ENCODE assay signal across 16 cellular contexts in the genomic region with DNA sequence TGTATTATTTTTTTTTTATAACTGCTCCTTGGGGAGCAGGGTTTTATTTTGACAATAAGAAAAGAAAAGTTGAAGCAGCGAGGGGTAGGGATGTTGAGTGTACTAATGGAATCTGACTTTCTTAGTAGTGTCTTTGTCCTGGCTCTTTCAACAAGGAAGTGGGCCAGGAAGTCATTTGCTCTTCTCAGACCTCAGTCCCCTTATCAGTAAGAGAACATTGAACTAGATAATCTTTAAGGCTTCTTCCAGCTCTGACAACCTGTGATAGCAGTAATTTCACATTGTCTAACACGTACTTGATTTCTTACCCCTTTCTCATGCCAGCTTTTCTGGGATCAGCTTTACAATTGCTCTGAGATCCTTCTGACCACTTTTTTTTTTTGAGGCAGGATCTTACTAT. TPM values are rescaled to one million over a fixed set of nuclear protein-coding genes. Genes with fewer than 3 reads are reported as not detected.
"Had no signal": no experiment of that assay in that cellular context is flagged by ENCODE, and none has a peak within 500 bp of the region (broad histone marks: within the 10 kb centered on the region; RNA-seq: fewer than 3 reads in every experiment).

No MANE protein-coding gene starts in this region.

- H3K4me3 ChIP-seq: ascending aorta, cardiac muscle cell, heart right ventricle, ovary, stomach, thoracic aorta had no signal

- H3K9me3 Mint-ChIP-seq: activated T-cell treated with anti-CD3 and anti-CD28 coated beads, Interleukin-2, amount 50 U/mL, for 72 hours; nephron had no signal

- H3K27ac Mint-ChIP-seq: nephron had no signal

- DNase-seq: activated CD4-positive, alpha-beta T cell treated with anti-CD3 and anti-CD28 coated beads, Interleukin-2, amount 50 U/mL, for 1 hour; activated CD4-positive, CD25-positive, alpha-beta regulatory T cell; activated T-cell treated with anti-CD3 and anti-CD28 coated beads, Interleukin-2, amount 50 U/mL, for 72 hours; foreskin melanocyte; heart right ventricle; left ventricle myocardium superior; mesenchymal stem cell; ovary; stimulated activated CD4-positive, alpha-beta T cell treated with anti-CD3 and anti-CD28 coated beads, Interleukin-15, amount 100 ng/mL, for 24 hours; stimulated activated CD4-positive, alpha-beta T cell treated with anti-CD3 and anti-CD28 coated beads, Interleukin-4, amount 100 ng/mL, for 4 hours; stomach; T1000 had no signal

- H3K36me3 ChIP-seq: ovary had no signal

- H3K27ac ChIP-seq: ascending aorta, cardiac muscle cell, heart right ventricle, ovary, thoracic aorta had no signal

- H3K4me3 Mint-ChIP-seq: activated T-cell treated with anti-CD3 and anti-CD28 coated beads, Interleukin-2, amount 50 U/mL, for 72 hours; nephron had no signal

- H3K27me3 ChIP-seq: ascending aorta, cardiac muscle cell, heart right ventricle, ovary, stomach had no signal

- ATAC-seq: activated T-cell treated with anti-CD3 and anti-CD28 coated beads, Interleukin-2, amount 50 U/mL, for 72 hours; heart right ventricle; left ventricle myocardium superior had no signal

- H3K9me3 ChIP-seq: ascending aorta, heart right ventricle, ovary, stomach, thoracic aorta had no signal

RNA-seq across cellular contexts. Expression of a gene that starts 27.4 kb away (rescaled TPM):
- total RNA-seq: ascending aorta had no signal
